In genomic region chr3:64023187-64023860, GRCh38 we compare ENCODE assay signal across 1 cellular context.
A peak's percentile ranks its signal among the peaks of the same experiment; 100 is the strongest.
TF ChIP-seq lines count a peak whose summit lies in the region.

TSS of gene PSMD6 (minus strand) at chr3:64023494. CDS start at chr3:64023419, 75 bp downstream.

TF ChIP-seq in HepG2, 621 proteins besides CTCF, POLR2A, EP300 and RAD21 (continued from another document and continues in another):
- TF ChIP-seq SIX4 (CRISPR knock-in tag; IDR thresholded peaks at IDR 0.05) (peak; percentile 33; the same call in 1 of the 2 replicates), ZNF383 (CRISPR knock-in tag; IDR thresholded peaks at IDR 0.05; ENCODE audit: borderline replicate concordance) (no peak), RBAK (CRISPR knock-in tag; IDR thresholded peaks at IDR 0.05) (no peak), MED8 (CRISPR knock-in tag; IDR thresholded peaks at IDR 0.05; ENCODE audit: insufficient replicate concordance) (peak; percentile 74), CREM (IDR thresholded peaks at IDR 0.05) (peak; percentile 30), CREM (CRISPR knock-in tag; IDR thresholded peaks at IDR 0.05) (no peak), MEIS2 (CRISPR knock-in tag; IDR thresholded peaks at IDR 0.05) (peak; percentile 82; the same call in 1 of the 2 replicates), PRDM4 (CRISPR knock-in tag; IDR thresholded peaks at IDR 0.05; ENCODE audit: borderline replicate concordance) (no peak), HNRNPL (IDR thresholded peaks at IDR 0.05; ENCODE audit: low read depth, low read length) (no peak), ZNF292 (CRISPR knock-in tag; IDR thresholded peaks at IDR 0.05; ENCODE audit: borderline replicate concordance, low read depth) (no peak), SMAD3 (CRISPR knock-in tag; IDR thresholded peaks at IDR 0.05) (peak; percentile 82; the same call in 1 of the 2 replicates), SIN3A (IDR thresholded peaks at IDR 0.05; ENCODE audit: borderline replicate concordance, low read depth, low read length) (peak; percentile 78; the same call in 1 of the 2 replicates), SPEN (CRISPR knock-in tag; IDR thresholded peaks at IDR 0.05; ENCODE audit: low read depth) (peak; percentile 96), BORCS8-MEF2B (CRISPR knock-in tag; IDR thresholded peaks at IDR 0.05) (peak; percentile 91), PAX8 (CRISPR knock-in tag; IDR thresholded peaks at IDR 0.05; ENCODE audit: borderline replicate concordance) (no peak), ELF4 (CRISPR knock-in tag; IDR thresholded peaks at IDR 0.05; ENCODE audit: borderline replicate concordance) (no peak; the same call in 1 of the 2 replicates), ZXDC (CRISPR knock-in tag; IDR thresholded peaks at IDR 0.05) (no peak; the same call in 1 of the 2 replicates), ZNF576 (CRISPR knock-in tag; IDR thresholded peaks at IDR 0.05) (0 out of 2 replicates have a peak, but pooled peaks have one; percentile 69), KLF16 (CRISPR knock-in tag; IDR thresholded peaks at IDR 0.05) (peak in 1 of 2 experiments; percentile 92; a peak in 1 of 4 replicates), SNAI1 (CRISPR knock-in tag; IDR thresholded peaks at IDR 0.05; ENCODE audit: borderline replicate concordance) (peak; percentile 67; the same call in 1 of the 2 replicates), HMG20A (CRISPR knock-in tag; IDR thresholded peaks at IDR 0.05; ENCODE audit: borderline replicate concordance) (no peak), TOE1 (CRISPR knock-in tag; IDR thresholded peaks at IDR 0.05) (no peak), HOXA3 (CRISPR knock-in tag; IDR thresholded peaks at IDR 0.05) (peak; percentile 95), ZNF740 (CRISPR knock-in tag; IDR thresholded peaks at IDR 0.05) (0 out of 2 replicates have a peak, but pooled peaks have one; percentile 43), ZNF280B (CRISPR knock-in tag; IDR thresholded peaks at IDR 0.05; ENCODE audit: borderline replicate concordance) (peak; percentile 80), RXRB (CRISPR knock-in tag; IDR thresholded peaks at IDR 0.05; ENCODE audit: borderline replicate concordance) (peak; percentile 66), CAMTA2 (CRISPR knock-in tag; IDR thresholded peaks at IDR 0.05; ENCODE audit: borderline replicate concordance) (0 out of 2 replicates have a peak, but pooled peaks have one; percentile 38), NR2F2 (IDR thresholded peaks at IDR 0.05; ENCODE audit: borderline replicate concordance, low read depth) (no peak), ZNF784 (CRISPR knock-in tag; IDR thresholded peaks at IDR 0.05; ENCODE audit: borderline replicate concordance) (0 out of 2 replicates have a peak, but pooled peaks have one; percentile 83), SNAPC2 (CRISPR knock-in tag; IDR thresholded peaks at IDR 0.05) (peak; percentile 63; the same call in 1 of the 2 replicates), KLF9 (CRISPR knock-in tag; IDR thresholded peaks at IDR 0.05; ENCODE audit: low read depth) (peak; percentile 29; the same call in 1 of the 2 replicates), ISX (CRISPR knock-in tag; conservative IDR thresholded peaks at IDR 0.05) (0 out of 2 replicates have a peak, but pooled peaks have one; percentile 66), STAG1 (CRISPR knock-in tag; IDR thresholded peaks at IDR 0.05) (peak; percentile 67), MYC (CRISPR knock-in tag; IDR thresholded peaks at IDR 0.05; ENCODE audit: borderline replicate concordance) (peak; percentile 68), ZBTB14 (CRISPR knock-in tag; IDR thresholded peaks at IDR 0.05) (0 out of 2 replicates have a peak, but pooled peaks have one; percentile 34), ZNF503 (CRISPR knock-in tag; IDR thresholded peaks at IDR 0.05) (peak; percentile 85), ATF2 (CRISPR knock-in tag; IDR thresholded peaks at IDR 0.05) (peak; percentile 75; the same call in 1 of the 2 replicates), FOXA1 (IDR thresholded peaks at IDR 0.05) (no peak), FOXA1 (CRISPR knock-in tag; IDR thresholded peaks at IDR 0.05) (0 out of 2 replicates have a peak, but pooled peaks have one; percentile 17), ZSCAN31 (CRISPR knock-in tag; IDR thresholded peaks at IDR 0.05; ENCODE audit: low read depth) (peak; percentile 89), ZNF441 (CRISPR knock-in tag; IDR thresholded peaks at IDR 0.05; ENCODE audit: borderline replicate concordance) (no peak), HINFP (CRISPR knock-in tag; IDR thresholded peaks at IDR 0.05; ENCODE audit: low read depth) (no peak), PHB2 (IDR thresholded peaks at IDR 0.05; ENCODE audit: partially characterized antibody) (no peak), KDM4B (CRISPR knock-in tag; IDR thresholded peaks at IDR 0.05) (peak; percentile 43; the same call in 1 of the 2 replicates), POGZ (CRISPR knock-in tag; IDR thresholded peaks at IDR 0.05) (peak; percentile 100), AKAP8 (CRISPR knock-in tag; IDR thresholded peaks at IDR 0.05) (0 out of 2 replicates have a peak, but pooled peaks have one; percentile 60), KAT2B (IDR thresholded peaks at IDR 0.05; ENCODE audit: borderline replicate concordance, low read depth, low read length) (no peak), KDM6A (CRISPR knock-in tag; IDR thresholded peaks at IDR 0.05; ENCODE audit: low read depth) (no peak), SRSF1 (optimal IDR thresholded peaks at IDR 0.05; ENCODE audit: low read depth, low read length) (no peak), ZNF432 (CRISPR knock-in tag; IDR thresholded peaks at IDR 0.05; ENCODE audit: borderline replicate concordance) (no peak), KMT2B (CRISPR knock-in tag; IDR thresholded peaks at IDR 0.05) (peak; percentile 99)
